ENCODE assay signal across 16 cellular contexts in genomic region chr2:165074884-165075283, GRCh38.
A peak's percentile ranks its signal among the peaks of the same experiment; 100 is the strongest.
DNase-seq lines count a peak whose midpoint lies in the region; ATAC-seq, FAIRE-seq and TF ChIP-seq lines count a peak whose summit lies in the region.
"Had no signal": no experiment of that assay in that cellular context is flagged by ENCODE, and none has a peak within 500 bp of the region (broad histone marks: within the 10 kb centered on the region; RNA-seq: fewer than 3 reads in every experiment).

No MANE protein-coding gene starts in this region.

- no peak overlapping the region for H3K14ac ChIP-seq in H1 (ENCODE audit: insufficient read length)

- no peak overlapping the region for H2BK12ac ChIP-seq in H1 (ENCODE audit: low read depth, low read length)

- TF ChIP-seq RAD21 in H1 (IDR thresholded peaks at IDR 0.05 in 1 of 2, conservative IDR thresholded peaks at IDR 0.05 in 1 of 2; ENCODE audit: low read depth in 2 of 2, low read length in 2 of 2): no peak

- no peak overlapping the region for H2BK20ac ChIP-seq in H1 (ENCODE audit: low read length)

- H3K4me3 ChIP-seq in H1 (ENCODE audit: extremely low read depth in 1 of 4, insufficient read depth in 2 of 4, low read depth in 3 of 4, low read length in 4 of 4): no peak overlapping the region
- H3K4me3 ChIP-seq: BLaER1 treated with 17β-estradiol and CSF1 and Interleukin-3, amounts not matched to agents 10 nM and 100 nM had no signal

- DNase-seq in natural killer cell treated with Interleukin-12 subunit alpha and Interleukin-12 subunit beta and Interleukin-15 and Interleukin-18, amount 100 ng/mL, for 72 hours (ENCODE audit: low spot score): no peak
- DNase-seq in natural killer cell (no peak), NAMALWA (ENCODE audit: low spot score) (peak; percentile 10), H1 (ENCODE audit: low read depth in 1 of 2, low spot score in 2 of 2) (no peak), H54 (ENCODE audit: insufficient read length, low spot score) (no peak)
- no peak for DNase-seq in activated CD4-positive, alpha-beta T cell treated with anti-CD3 and anti-CD28 coated beads for 36 hours
- DNase-seq: ACHN; Calu3; CD4-positive, CD25-positive, alpha-beta regulatory T cell; DMS 273 treated with DMSO at 0.1 percent for 48 hours; DMS79 treated with DMSO at 0.1 percent for 48 hours; GF-D8; H7 had no signal

- H3K27ac Mint-ChIP-seq in natural killer cell treated with Interleukin-12 subunit alpha and Interleukin-12 subunit beta and Interleukin-15 and Interleukin-18, amount 100 ng/mL, for 72 hours: no peak overlapping the region
- no peak overlapping the region for H3K27ac Mint-ChIP-seq in natural killer cell
- H3K27ac Mint-ChIP-seq in activated CD4-positive, alpha-beta T cell treated with anti-CD3 and anti-CD28 coated beads for 36 hours: no peak overlapping the region
- H3K27ac Mint-ChIP-seq: CD4-positive, CD25-positive, alpha-beta regulatory T cell had no signal

- no peak overlapping the region for H3K56ac ChIP-seq in H1 (replicated peaks; ENCODE audit: insufficient read length, low read depth, low read length)

- FAIRE-seq in H1 (lab: Jason Lieb, UNC) (no peak), H54 (lab: Jason Lieb, UNC) (no peak)
- FAIRE-seq: HepG2 had no signal

- H3K36me3 ChIP-seq in H1 (ENCODE audit: control insufficient read depth in 2 of 4, insufficient read depth in 4 of 4, low read length in 3 of 4): no peaks in the 10 kb centered on the region
- H3K36me3 ChIP-seq: BLaER1 treated with 17β-estradiol and CSF1 and Interleukin-3, amounts not matched to agents 10 nM and 100 nM had no signal

- no peaks in the 10 kb centered on the region for H3K79me1 ChIP-seq in H1 (ENCODE audit: low read depth, low read length)

- TF ChIP-seq EP300 in H1 (IDR thresholded peaks at IDR 0.05; ENCODE audit: borderline replicate concordance in 1 of 2, low read depth in 2 of 2, low read length in 2 of 2): no peak

- H3K4me3 Mint-ChIP-seq in natural killer cell treated with Interleukin-12 subunit alpha and Interleukin-12 subunit beta and Interleukin-15 and Interleukin-18, amount 100 ng/mL, for 72 hours: no peak overlapping the region
- no peak overlapping the region for H3K4me3 Mint-ChIP-seq in natural killer cell
- H3K4me3 Mint-ChIP-seq in activated CD4-positive, alpha-beta T cell treated with anti-CD3 and anti-CD28 coated beads for 36 hours: no peak overlapping the region
- H3K4me3 Mint-ChIP-seq: CD4-positive, CD25-positive, alpha-beta regulatory T cell had no signal

- H3K23ac ChIP-seq in H1 (ENCODE audit: insufficient read length): no peak overlapping the region

- no peak overlapping the region for H4K8ac ChIP-seq in H1 (ENCODE audit: extremely low read depth, insufficient read depth, low read length)

- ATAC-seq in natural killer cell treated with Interleukin-12 subunit alpha and Interleukin-12 subunit beta and Interleukin-15 and Interleukin-18, amount 100 ng/mL, for 72 hours: peak; percentile 13 to 32
- ATAC-seq in natural killer cell (no peak), GM21576 (IDR thresholded peaks at IDR 0.05; ENCODE audit: unreplicated experiment) (no peak)
- ATAC-seq in activated CD4-positive, alpha-beta T cell treated with anti-CD3 and anti-CD28 coated beads for 36 hours: no peak

- no peak overlapping the region for H2BK15ac ChIP-seq in H1 (ENCODE audit: low read length)

- H3K4ac ChIP-seq in H1 (replicated peaks; ENCODE audit: insufficient read length, low read depth, low read length): no peak overlapping the region

- intact Hi-C loops in natural killer cell (cut with micrococcal nuclease): no loop called here
- intact Hi-C loops in activated CD4-positive, alpha-beta T cell treated with anti-CD3 and anti-CD28 coated beads for 36 hours (cut with DNase I, micrococcal nuclease): no loop called here

- CTCF ChIA-PET in H1 (lab: Charles Lee; ENCODE audit: partially characterized antibody): interaction anchor here (0.6 to 2.7 kb wide), 6 partner anchors 9 to 107 kb away, joined by 3 to 13 read pairs (median 4); no protein-coding TSS in a partner anchor
- CTCF ChIA-PET in activated CD4-positive, alpha-beta T cell treated with anti-CD3 and anti-CD28 coated beads for 36 hours (lab: Charles Lee): no interaction called here

- peaks cover 0 to 8% (median 2%) of the 10 kb centered on the region in 4 experiments; a peak in 4 of 7 replicates for H3K4me1 ChIP-seq in H1 (replicated peaks in 1 of 4; ENCODE audit: control insufficient read depth in 3 of 4, insufficient read depth in 4 of 4, low read length in 3 of 4)

- no peaks in the 10 kb centered on the region for H3K9me3 Mint-ChIP-seq in natural killer cell treated with Interleukin-12 subunit alpha and Interleukin-12 subunit beta and Interleukin-15 and Interleukin-18, amount 100 ng/mL, for 72 hours
- no peaks in the 10 kb centered on the region for H3K9me3 Mint-ChIP-seq in natural killer cell
- peaks cover 9% of the 10 kb centered on the region for H3K9me3 Mint-ChIP-seq in activated CD4-positive, alpha-beta T cell treated with anti-CD3 and anti-CD28 coated beads for 36 hours (ENCODE audit: low read depth)

- H3K18ac ChIP-seq in H1 (ENCODE audit: extremely low read depth, low read length): no peak overlapping the region

- H3K23me2 ChIP-seq in H1 (ENCODE audit: low read depth, low read length): no peaks in the 10 kb centered on the region

- no peaks in the 10 kb centered on the region for H3K36me3 Mint-ChIP-seq in natural killer cell treated with Interleukin-12 subunit alpha and Interleukin-12 subunit beta and Interleukin-15 and Interleukin-18, amount 100 ng/mL, for 72 hours
- H3K36me3 Mint-ChIP-seq in natural killer cell: no peaks in the 10 kb centered on the region
- no peaks in the 10 kb centered on the region for H3K36me3 Mint-ChIP-seq in activated CD4-positive, alpha-beta T cell treated with anti-CD3 and anti-CD28 coated beads for 36 hours (ENCODE audit: low read depth)
- H3K36me3 Mint-ChIP-seq: CD4-positive, CD25-positive, alpha-beta regulatory T cell had no signal

- H3K9ac ChIP-seq in H1 (replicated peaks in 1 of 4; ENCODE audit: extremely low read depth in 1 of 4, low read depth in 3 of 4, low read length in 3 of 4): no peak overlapping the region
- H3K9ac ChIP-seq: BLaER1 treated with 17β-estradiol and CSF1 and Interleukin-3, amounts not matched to agents 10 nM and 100 nM had no signal

- no peak overlapping the region for H4K91ac ChIP-seq in H1 (replicated peaks; ENCODE audit: insufficient read length, low read length)

- H2AK5ac ChIP-seq in H1 (ENCODE audit: low read depth, low read length): no peak overlapping the region

- H2BK5ac ChIP-seq in H1 (ENCODE audit: low read depth, low read length): no peak overlapping the region

- H3K4me1 Mint-ChIP-seq in natural killer cell treated with Interleukin-12 subunit alpha and Interleukin-12 subunit beta and Interleukin-15 and Interleukin-18, amount 100 ng/mL, for 72 hours (ENCODE audit: low read depth in 2 of 2): no peaks in the 10 kb centered on the region
- H3K4me1 Mint-ChIP-seq in natural killer cell: no peaks in the 10 kb centered on the region
- H3K4me1 Mint-ChIP-seq in activated CD4-positive, alpha-beta T cell treated with anti-CD3 and anti-CD28 coated beads for 36 hours: no peaks in the 10 kb centered on the region
- H3K4me1 Mint-ChIP-seq: CD4-positive, CD25-positive, alpha-beta regulatory T cell had no signal

- POLR2A ChIA-PET in H1 (lab: Charles Lee; ENCODE audit: partially characterized antibody): no interaction called here
- POLR2A ChIA-PET in activated CD4-positive, alpha-beta T cell treated with anti-CD3 and anti-CD28 coated beads for 36 hours (lab: Charles Lee): no interaction called here

- H4K5ac ChIP-seq in H1 (ENCODE audit: insufficient read length, low read depth, low read length): no peak overlapping the region

- peaks cover 0 to 2% of the 10 kb centered on the region in 2 experiments; a peak in 2 of 4 replicates for H3K9me3 ChIP-seq in H1 (ENCODE audit: insufficient read depth in 2 of 2, low read depth in 1 of 2, low read length in 1 of 2)

- no peaks in the 10 kb centered on the region for H3K27me3 ChIP-seq in H1 (replicated peaks in 1 of 4; ENCODE audit: control insufficient read depth in 3 of 4, extremely low read depth in 1 of 4, insufficient read depth in 3 of 4, low read length in 3 of 4)
- H3K27me3 ChIP-seq: BLaER1 treated with 17β-estradiol and CSF1 and Interleukin-3, amounts not matched to agents 10 nM and 100 nM had no signal

- H3K79me2 ChIP-seq in H1 (ENCODE audit: control insufficient read depth in 1 of 2, insufficient read depth in 2 of 2, low read length in 2 of 2): no peaks in the 10 kb centered on the region

- 0 out of 2 replicates have a peak overlapping the region, but pooled peaks have one; percentile 44 for H2AFZ ChIP-seq in H1 (ENCODE audit: low read length)

- H4K20me1 ChIP-seq in H1 (replicated peaks in 1 of 2; ENCODE audit: control insufficient read depth in 1 of 2, insufficient read depth in 2 of 2, low read length in 2 of 2): no peaks in the 10 kb centered on the region
- H4K20me1 ChIP-seq: BLaER1 treated with 17β-estradiol and CSF1 and Interleukin-3, amounts not matched to agents 10 nM and 100 nM had no signal

- TF ChIP-seq CTCF in natural killer cell (IDR thresholded peaks at IDR 0.05): no peak
- no peak for TF ChIP-seq CTCF in H1 (IDR thresholded peaks at IDR 0.05; ENCODE audit: control extremely low read depth in 1 of 3, insufficient read depth in 1 of 3, low read depth in 1 of 3, low read length in 3 of 3)

- no peak overlapping the region for H2BK120ac ChIP-seq in H1 (replicated peaks; ENCODE audit: low read depth, low read length)

- TF ChIP-seq POLR2A in H1 (IDR thresholded peaks at IDR 0.05; ENCODE audit: control extremely low read depth in 1 of 2, low read depth in 2 of 2, low read length in 2 of 2) (no peak), H54 (IDR thresholded peaks at IDR 0.05; ENCODE audit: low read depth, low read length) (no peak)

- no peaks in the 10 kb centered on the region for H3K27me3 Mint-ChIP-seq in natural killer cell treated with Interleukin-12 subunit alpha and Interleukin-12 subunit beta and Interleukin-15 and Interleukin-18, amount 100 ng/mL, for 72 hours
- H3K27me3 Mint-ChIP-seq in natural killer cell (ENCODE audit: low read depth in 2 of 2): no peaks in the 10 kb centered on the region
- no peaks in the 10 kb centered on the region for H3K27me3 Mint-ChIP-seq in activated CD4-positive, alpha-beta T cell treated with anti-CD3 and anti-CD28 coated beads for 36 hours
- H3K27me3 Mint-ChIP-seq: CD4-positive, CD25-positive, alpha-beta regulatory T cell had no signal

- no peak overlapping the region for H3K4me2 ChIP-seq in H1 (ENCODE audit: insufficient read depth in 1 of 2, low read depth in 2 of 2, low read length in 2 of 2)
- H3K4me2 ChIP-seq: BLaER1 treated with 17β-estradiol and CSF1 and Interleukin-3, amounts not matched to agents 10 nM and 100 nM had no signal

- no peak overlapping the region for H3K27ac ChIP-seq in H1 (ENCODE audit: low read depth, low read length)
- H3K27ac ChIP-seq: BLaER1 treated with 17β-estradiol and CSF1 and Interleukin-3, amounts not matched to agents 10 nM and 100 nM had no signal

TF ChIP-seq in H1, 55 proteins besides CTCF, POLR2A, EP300 and RAD21 (continues in another document):
- no peak for TF ChIP-seq YY1 (IDR thresholded peaks at IDR 0.05; ENCODE audit: low read depth, low read length)
- no peak for TF ChIP-seq RXRA (IDR thresholded peaks at IDR 0.05; ENCODE audit: insufficient read depth, low read depth, low read length)
- TF ChIP-seq RFX5 (IDR thresholded peaks at IDR 0.05; ENCODE audit: borderline replicate concordance, low read depth, low read length): no peak
- TF ChIP-seq KDM4A (IDR thresholded peaks at IDR 0.05; ENCODE audit: low read depth, low read length, severe bottlenecking): no peak

Comparison
In these comparisons a context has a peak if more than half of its experiments do, and no peak if none do; other contexts are left out.
1. ATAC-seq: peak in natural killer cell treated with Interleukin-12 subunit alpha and Interleukin-12 subunit beta and Interleukin-15 and Interleukin-18, amount 100 ng/mL, for 72 hours (2 of 2); none in natural killer cell (0 of 3), GM21576 (single experiment) and activated CD4-positive, alpha-beta T cell treated with anti-CD3 and anti-CD28 coated beads for 36 hours (single experiment).